In genomic region chr4:52711271-52711670, GRCh38 we compare ENCODE assay signal across 9 cellular contexts. TPM values are rescaled to one million over a fixed set of nuclear protein-coding genes. Genes with fewer than 3 reads are reported as not detected.
DNase-seq lines count a peak whose midpoint lies in the region; ATAC-seq and TF ChIP-seq lines count a peak whose summit lies in the region.
"Had no signal": no experiment of that assay in that cellular context is flagged by ENCODE, and none has a peak within 500 bp of the region (broad histone marks: within the 10 kb centered on the region; RNA-seq: fewer than 3 reads in every experiment).

No MANE protein-coding gene starts in this region.

- H3K4me1 Mint-ChIP-seq in activated naive CD8-positive, alpha-beta T cell treated with anti-CD3 and anti-CD28 coated beads, Interleukin-2, amount 10 ng/mL, durations not matched to agents 7 days and 5 days: peaks cover 35% of the 10 kb centered on the region
- H3K4me1 Mint-ChIP-seq in natural killer cell treated with Interleukin-12 subunit alpha and Interleukin-12 subunit beta and Interleukin-15 and Interleukin-18, amount 100 ng/mL, for 72 hours (ENCODE audit: low read depth in 2 of 2): peaks cover 23 to 31% of the 10 kb centered on the region in 2 donors

- peak overlapping the region; percentile 51; the same call in 1 of the 2 replicates for H2AFZ ChIP-seq in DND-41 (ENCODE audit: low read depth, low read length)

- no peak overlapping the region for H3K4me2 ChIP-seq in DND-41 (ENCODE audit: insufficient read depth, low read length)

- TF ChIP-seq CTCF in DND-41 (IDR thresholded peaks at IDR 0.05; ENCODE audit: borderline replicate concordance, extremely low read depth, low read length, poor library complexity, severe bottlenecking): no peak
- no peak for TF ChIP-seq CTCF in WERI-Rb-1 (IDR thresholded peaks at IDR 0.05; ENCODE audit: low read depth, low read length)

- ATAC-seq in DND-41 (ENCODE audit: insufficient read depth, low read depth): no peak
- no peak for ATAC-seq in activated naive CD8-positive, alpha-beta T cell treated with anti-CD3 and anti-CD28 coated beads, Interleukin-2, amount 10 ng/mL, durations not matched to agents 7 days and 5 days (ENCODE audit: low read depth)
- no peak for ATAC-seq in natural killer cell treated with Interleukin-12 subunit alpha and Interleukin-12 subunit beta and Interleukin-15 and Interleukin-18, amount 100 ng/mL, for 72 hours

- peaks cover 29% of the 10 kb centered on the region for H3K36me3 Mint-ChIP-seq in activated naive CD8-positive, alpha-beta T cell treated with anti-CD3 and anti-CD28 coated beads, Interleukin-2, amount 10 ng/mL, durations not matched to agents 7 days and 5 days
- H3K36me3 Mint-ChIP-seq in natural killer cell treated with Interleukin-12 subunit alpha and Interleukin-12 subunit beta and Interleukin-15 and Interleukin-18, amount 100 ng/mL, for 72 hours: peaks cover 21% of the 10 kb centered on the region

- no peak for DNase-seq in DND-41
- no peak for DNase-seq in activated naive CD8-positive, alpha-beta T cell treated with anti-CD3 and anti-CD28 coated beads, Interleukin-2, amount 10 ng/mL, durations not matched to agents 7 days and 5 days
- no peak for DNase-seq in natural killer cell treated with Interleukin-12 subunit alpha and Interleukin-12 subunit beta and Interleukin-15 and Interleukin-18, amount 100 ng/mL, for 72 hours (ENCODE audit: low spot score)
- DNase-seq in NCI-H510A treated with DMSO at 0.1 percent for 48 hours (lab: John Stamatoyannopoulos, UW): no peak
- DNase-seq in inferior parietal cortex (ENCODE audit: extremely low spot score): no peak
- DNase-seq in WERI-Rb-1: no peak
- DNase-seq: central memory CD4-positive, alpha-beta T cell; retina had no signal

- H3K27ac ChIP-seq in DND-41 (ENCODE audit: low read length) (no peak overlapping the region), HUES64 (ENCODE audit: low read depth, low read length) (no peak overlapping the region), WERI-Rb-1 (no peak overlapping the region)

- H3K9ac ChIP-seq in DND-41 (ENCODE audit: low read depth, low read length): no peak overlapping the region
- 0 out of 2 replicates have a peak overlapping the region, but pooled peaks have one; percentile 57 for H3K9ac ChIP-seq in HUES64 (ENCODE audit: low read depth, low read length)

- peaks cover 6% of the 10 kb centered on the region for H3K27me3 Mint-ChIP-seq in activated naive CD8-positive, alpha-beta T cell treated with anti-CD3 and anti-CD28 coated beads, Interleukin-2, amount 10 ng/mL, durations not matched to agents 7 days and 5 days
- H3K27me3 Mint-ChIP-seq in natural killer cell treated with Interleukin-12 subunit alpha and Interleukin-12 subunit beta and Interleukin-15 and Interleukin-18, amount 100 ng/mL, for 72 hours: no peaks in the 10 kb centered on the region

- POLR2A ChIA-PET in activated naive CD8-positive, alpha-beta T cell treated with anti-CD3 and anti-CD28 coated beads, Interleukin-2, amount 10 ng/mL, durations not matched to agents 7 days and 5 days (lab: Charles Lee): interaction anchor here (1.4 to 3.5 kb wide), 4 partner anchors 11 to 301 kb away, joined by 5 to 105 read pairs (median 22); partner anchors contain the start of gene USP46

- H3K4me1 ChIP-seq in DND-41 (ENCODE audit: insufficient read depth, low read length) (peaks cover 33% of the 10 kb centered on the region), HUES64 (ENCODE audit: insufficient read depth, low read length) (peaks cover 34% of the 10 kb centered on the region)

- H3K27ac Mint-ChIP-seq in activated naive CD8-positive, alpha-beta T cell treated with anti-CD3 and anti-CD28 coated beads, Interleukin-2, amount 10 ng/mL, durations not matched to agents 7 days and 5 days: peak overlapping the region; percentile 9
- H3K27ac Mint-ChIP-seq in natural killer cell treated with Interleukin-12 subunit alpha and Interleukin-12 subunit beta and Interleukin-15 and Interleukin-18, amount 100 ng/mL, for 72 hours: peak overlapping the region in 1 of 2 donors; percentile 89

- no peaks in the 10 kb centered on the region for H3K9me3 Mint-ChIP-seq in activated naive CD8-positive, alpha-beta T cell treated with anti-CD3 and anti-CD28 coated beads, Interleukin-2, amount 10 ng/mL, durations not matched to agents 7 days and 5 days
- H3K9me3 Mint-ChIP-seq in natural killer cell treated with Interleukin-12 subunit alpha and Interleukin-12 subunit beta and Interleukin-15 and Interleukin-18, amount 100 ng/mL, for 72 hours: no peaks in the 10 kb centered on the region

- H3K9me3 ChIP-seq in DND-41 (ENCODE audit: insufficient read depth, low read length, severe bottlenecking): no peaks in the 10 kb centered on the region
- no peaks in the 10 kb centered on the region for H3K9me3 ChIP-seq in HUES64 (ENCODE audit: insufficient read depth, low read depth, low read length)
- peaks cover 17% of the 10 kb centered on the region for H3K9me3 ChIP-seq in WERI-Rb-1 (ENCODE audit: severe bottlenecking)

- WGBS in HUES64: 65% methylated on average over 1 of the region's 1 CpG

- H3K27me3 ChIP-seq in DND-41 (ENCODE audit: insufficient read depth, low read length, poor library complexity): no peaks in the 10 kb centered on the region
- no peaks in the 10 kb centered on the region; the same call in 1 of the 2 replicates for H3K27me3 ChIP-seq in HUES64 (ENCODE audit: insufficient read depth, low read length)
- H3K27me3 ChIP-seq in WERI-Rb-1 (ENCODE audit: insufficient read depth, low read depth, severe bottlenecking): peaks cover 75% of the 10 kb centered on the region

- H4K20me1 ChIP-seq in DND-41 (ENCODE audit: insufficient read depth, low read length): no peaks in the 10 kb centered on the region

- H3K79me2 ChIP-seq in DND-41 (ENCODE audit: insufficient read depth, low read length): peaks cover 10% of the 10 kb centered on the region

- H3K36me3 ChIP-seq in DND-41 (ENCODE audit: insufficient read depth, low read length) (peaks cover 18% of the 10 kb centered on the region), HUES64 (ENCODE audit: insufficient read depth, low read length) (peaks cover 36% of the 10 kb centered on the region), WERI-Rb-1 (no peaks in the 10 kb centered on the region)

- H3K4me3 Mint-ChIP-seq in activated naive CD8-positive, alpha-beta T cell treated with anti-CD3 and anti-CD28 coated beads, Interleukin-2, amount 10 ng/mL, durations not matched to agents 7 days and 5 days: peak overlapping the region; percentile 70
- H3K4me3 Mint-ChIP-seq in natural killer cell treated with Interleukin-12 subunit alpha and Interleukin-12 subunit beta and Interleukin-15 and Interleukin-18, amount 100 ng/mL, for 72 hours: peak overlapping the region; percentile 73

- no peak overlapping the region for H3K4me3 ChIP-seq in DND-41 (ENCODE audit: low read depth in 1 of 2, low read length in 2 of 2)
- H3K4me3 ChIP-seq in HUES64 (ENCODE audit: low read length): peak overlapping the region; percentile 50
- H3K4me3 ChIP-seq in WERI-Rb-1 (ENCODE audit: low read depth, low read length): no peak overlapping the region

RNA-seq across cellular contexts. Expression of gene ERVMER34-1, which starts 40.0 kb away (rescaled TPM):
- 18.4 TPM for polyA plus RNA-seq in HUES64 (2013, experiment 1 of 2)
- polyA plus RNA-seq in HUES64 (2013, experiment 2 of 2): 16.1 TPM
- total RNA-seq in activated naive CD8-positive, alpha-beta T cell treated with anti-CD3 and anti-CD28 coated beads, Interleukin-2, amount 10 ng/mL, durations not matched to agents 7 days and 5 days: not detected
- total RNA-seq in natural killer cell treated with Interleukin-12 subunit alpha and Interleukin-12 subunit beta and Interleukin-15 and Interleukin-18, amount 100 ng/mL, for 72 hours: not detected

RNA-seq across cellular contexts. Expression of gene USP46, which starts 52.2 kb away (rescaled TPM):
- polyA plus RNA-seq in HUES64 (2013, experiment 1 of 2): 23.7 TPM
- 24.9 TPM for polyA plus RNA-seq in HUES64 (2013, experiment 2 of 2)
- 1 to 10 TPM; 8.3 to 9.1 TPM for total RNA-seq in activated naive CD8-positive, alpha-beta T cell treated with anti-CD3 and anti-CD28 coated beads, Interleukin-2, amount 10 ng/mL, durations not matched to agents 7 days and 5 days
- 10 to 100 TPM in 1 of 2 donors, 1 to 10 TPM in 1; 9.1 to 15.7 TPM for total RNA-seq in natural killer cell treated with Interleukin-12 subunit alpha and Interleukin-12 subunit beta and Interleukin-15 and Interleukin-18, amount 100 ng/mL, for 72 hours
